Comparison of ENCODE assay signal across 13 cellular contexts in genomic region chr4:128825226-128825625, GRCh38. TPM values are rescaled to one million over a fixed set of nuclear protein-coding genes. Genes with fewer than 3 reads are reported as not detected.
DNase-seq lines count a peak whose midpoint lies in the region; ATAC-seq and TF ChIP-seq lines count a peak whose summit lies in the region.
"Had no signal": no experiment of that assay in that cellular context is flagged by ENCODE, and none has a peak within 500 bp of the region (broad histone marks: within the 10 kb centered on the region; RNA-seq: fewer than 3 reads in every experiment).

No MANE protein-coding gene starts in this region.

- no peaks in the 10 kb centered on the region for H3K27me3 Mint-ChIP-seq in activated T-cell treated with anti-CD3 and anti-CD28 coated beads, Interleukin-2, amount 50 U/mL, for 4 hours (ENCODE audit: low read depth)
- H3K27me3 Mint-ChIP-seq: activated CD8-positive, alpha-beta memory T cell treated with anti-CD3 and anti-CD28 coated beads, Interleukin-2, amount 10 ng/mL, durations not matched to agents 7 days and 5 days; brain had no signal

- no peaks in the 10 kb centered on the region for H3K9me3 ChIP-seq in DOHH2 (ENCODE audit: control insufficient read depth, insufficient read depth, low read length)
- H3K9me3 ChIP-seq in Peyer's patch: no peaks in the 10 kb centered on the region
- H3K9me3 ChIP-seq in fibroblast of lung (ENCODE audit: control insufficient read depth, insufficient read depth, low read depth, low read length): no peaks in the 10 kb centered on the region
- H3K9me3 ChIP-seq in vagina: no peaks in the 10 kb centered on the region

- H4K20me1 ChIP-seq in DOHH2 (ENCODE audit: control insufficient read depth, insufficient read depth, low read depth, low read length) (peaks cover 46% of the 10 kb centered on the region), fibroblast of lung (ENCODE audit: control insufficient read depth, extremely low read depth, insufficient read depth, low read length) (no peaks in the 10 kb centered on the region)

- no peak overlapping the region for H2AFZ ChIP-seq in fibroblast of lung (ENCODE audit: low read length)

- H3K4me3 ChIP-seq in DOHH2 (ENCODE audit: low read length) (no peak overlapping the region), Peyer's patch (no peak overlapping the region), fibroblast of lung (replicated peaks in 1 of 4; ENCODE audit: control extremely low read depth in 1 of 4, insufficient read depth in 1 of 4, low read depth in 3 of 4, low read length in 4 of 4) (no peak overlapping the region), vagina (no peak overlapping the region)

- no peak for ATAC-seq in activated T-cell treated with anti-CD3 and anti-CD28 coated beads, Interleukin-2, amount 50 U/mL, for 4 hours
- ATAC-seq: activated CD8-positive, alpha-beta memory T cell treated with anti-CD3 and anti-CD28 coated beads, Interleukin-2, amount 10 ng/mL, durations not matched to agents 7 days and 5 days had no signal

- H3K79me2 ChIP-seq in DOHH2 (ENCODE audit: control insufficient read depth, low read length): peaks cover 100% of the 10 kb centered on the region
- peaks cover 84% of the 10 kb centered on the region for H3K79me2 ChIP-seq in fibroblast of lung (ENCODE audit: control insufficient read depth, insufficient read depth, low read length)

- CTCF ChIA-PET in HEK293T (lab: Yijun Ruan, JAX): no interaction called here

- peaks cover 13% of the 10 kb centered on the region for H3F3A ChIP-seq in DOHH2 (ENCODE audit: control insufficient read depth, insufficient read depth)

- H3K4me2 ChIP-seq in DOHH2 (ENCODE audit: low read length) (peak overlapping the region; percentile 24), fibroblast of lung (ENCODE audit: extremely low read depth, insufficient read depth, low read length) (peak overlapping the region; percentile 33)

- POLR2A ChIA-PET in HEK293T (lab: Yijun Ruan, JAX): interaction anchor here (1.1 kb wide), 1 partner anchor 13 kb away, joined by 3 read pairs; no protein-coding TSS in a partner anchor

- intact Hi-C loops in vagina (cut with DNase I): no loop called here

- no peaks in the 10 kb centered on the region for H3K9me2 ChIP-seq in DOHH2 (replicated peaks; ENCODE audit: control insufficient read depth, low read length)

- H3K4me1 Mint-ChIP-seq in activated T-cell treated with anti-CD3 and anti-CD28 coated beads, Interleukin-2, amount 50 U/mL, for 4 hours (ENCODE audit: low read depth): peaks cover 67% of the 10 kb centered on the region

- TF ChIP-seq CTCF in DOHH2 (IDR thresholded peaks at IDR 0.05; ENCODE audit: low read depth, low read length, poor library complexity, severe bottlenecking) (no peak), Peyer's patch (IDR thresholded peaks at IDR 0.05) (no peak), fibroblast of lung (conservative IDR thresholded peaks at IDR 0.05 in 1 of 2, IDR thresholded peaks at IDR 0.05 in 1 of 2; ENCODE audit: low read depth in 1 of 2, low read length in 2 of 2) (no peak), vagina (IDR thresholded peaks at IDR 0.05) (no peak)

- peaks cover 40% of the 10 kb centered on the region for H3K36me3 ChIP-seq in DOHH2 (ENCODE audit: control insufficient read depth, low read length)
- no peaks in the 10 kb centered on the region for H3K36me3 ChIP-seq in Peyer's patch
- no peaks in the 10 kb centered on the region for H3K36me3 ChIP-seq in fibroblast of lung (ENCODE audit: control insufficient read depth, insufficient read depth, low read length)
- no peaks in the 10 kb centered on the region for H3K36me3 ChIP-seq in vagina

- H3K4me1 ChIP-seq in DOHH2 (ENCODE audit: control insufficient read depth, low read length): peaks cover 72% of the 10 kb centered on the region
- peaks cover 0 to 23% (median 5%) of the 10 kb centered on the region in 4 donors for H3K4me1 ChIP-seq in Peyer's patch
- peaks cover 32% of the 10 kb centered on the region for H3K4me1 ChIP-seq in fibroblast of lung (ENCODE audit: control insufficient read depth, extremely low read depth, insufficient read depth, low read length)
- H3K4me1 ChIP-seq in vagina: peaks cover 42% of the 10 kb centered on the region

- no peaks in the 10 kb centered on the region for H3K9me3 Mint-ChIP-seq in activated T-cell treated with anti-CD3 and anti-CD28 coated beads, Interleukin-2, amount 50 U/mL, for 4 hours

- H3K36me3 Mint-ChIP-seq in activated T-cell treated with anti-CD3 and anti-CD28 coated beads, Interleukin-2, amount 50 U/mL, for 4 hours (ENCODE audit: insufficient read depth): peaks cover 15% of the 10 kb centered on the region

- no peak overlapping the region for H3K9ac ChIP-seq in fibroblast of lung (ENCODE audit: insufficient read depth, low read length)

- no peaks in the 10 kb centered on the region for H3K27me3 ChIP-seq in DOHH2 (ENCODE audit: control insufficient read depth, low read length)
- no peaks in the 10 kb centered on the region for H3K27me3 ChIP-seq in Peyer's patch
- H3K27me3 ChIP-seq in fibroblast of lung (ENCODE audit: control insufficient read depth, insufficient read depth, low read length): no peaks in the 10 kb centered on the region
- H3K27me3 ChIP-seq in vagina: no peaks in the 10 kb centered on the region

- H3K27ac ChIP-seq in DOHH2 (ENCODE audit: low read depth, low read length) (no peak overlapping the region), Peyer's patch (no peak overlapping the region), fibroblast of lung (ENCODE audit: insufficient read depth, low read length) (peak overlapping the region; percentile 45), vagina (no peak overlapping the region)

- DNase-seq in Peyer's patch (peak in 2 of 3 donors; percentile 52 to 71), fibroblast of lung (ENCODE audit: low read depth in 2 of 2) (peak in 1 of 2 donors; percentile 58), renal cortical epithelial cell (ENCODE audit: low read depth) (peak; percentile 53), vagina (ENCODE audit: extremely low spot score in 2 of 2) (no peak), HEK293T (ENCODE audit: extremely low spot score) (no peak), C1 segment of cervical spinal cord (lab: John Stamatoyannopoulos, UW) (no peak)
- DNase-seq in activated T-cell treated with anti-CD3 and anti-CD28 coated beads, Interleukin-2, amount 50 U/mL, for 4 hours: no peak
- DNase-seq: activated CD8-positive, alpha-beta memory T cell treated with anti-CD3 and anti-CD28 coated beads, Interleukin-2, amount 10 ng/mL, durations not matched to agents 7 days and 5 days; NCI-H1694 treated with DMSO at 0.1 percent for 48 hours; substantia nigra; T-helper 2 cell had no signal

- H3K4me3 Mint-ChIP-seq in activated T-cell treated with anti-CD3 and anti-CD28 coated beads, Interleukin-2, amount 50 U/mL, for 4 hours: no peak overlapping the region
- H3K4me3 Mint-ChIP-seq: activated CD8-positive, alpha-beta memory T cell treated with anti-CD3 and anti-CD28 coated beads, Interleukin-2, amount 10 ng/mL, durations not matched to agents 7 days and 5 days; brain had no signal

- TF ChIP-seq POLR2A in Peyer's patch (IDR thresholded peaks at IDR 0.05) (no peak), vagina (IDR thresholded peaks at IDR 0.05) (no peak)

TF ChIP-seq in HEK293T, 16 proteins besides CTCF, POLR2A, EP300 and RAD21:
- TF ChIP-seq ELF4 (IDR thresholded peaks at IDR 0.05): no peak
- no peak for TF ChIP-seq FOXM1 (IDR thresholded peaks at IDR 0.05; ENCODE audit: borderline replicate concordance)
- no peak for TF ChIP-seq BHLHE40 (IDR thresholded peaks at IDR 0.05; ENCODE audit: borderline replicate concordance)
- no peak for TF ChIP-seq LEF1 (IDR thresholded peaks at IDR 0.05; ENCODE audit: borderline replicate concordance)
- TF ChIP-seq FOXA1 (IDR thresholded peaks at IDR 0.05): no peak
- TF ChIP-seq FOXK2 (IDR thresholded peaks at IDR 0.05): no peak
- no peak for TF ChIP-seq SP1 (IDR thresholded peaks at IDR 0.05)
- no peak for TF ChIP-seq L3MBTL2 (conservative IDR thresholded peaks at IDR 0.05)
- TF ChIP-seq, protein P1, sequence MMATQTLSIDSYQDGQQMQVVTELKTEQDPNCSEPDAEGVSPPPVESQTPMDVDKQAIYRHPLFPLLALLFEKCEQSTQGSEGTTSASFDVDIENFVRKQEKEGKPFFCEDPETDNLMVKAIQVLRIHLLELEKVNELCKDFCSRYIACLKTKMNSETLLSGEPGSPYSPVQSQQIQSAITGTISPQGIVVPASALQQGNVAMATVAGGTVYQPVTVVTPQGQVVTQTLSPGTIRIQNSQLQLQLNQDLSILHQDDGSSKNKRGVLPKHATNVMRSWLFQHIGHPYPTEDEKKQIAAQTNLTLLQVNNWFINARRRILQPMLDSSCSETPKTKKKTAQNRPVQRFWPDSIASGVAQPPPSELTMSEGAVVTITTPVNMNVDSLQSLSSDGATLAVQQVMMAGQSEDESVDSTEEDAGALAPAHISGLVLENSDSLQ (IDR thresholded peaks at IDR 0.05): no peak
- no peak for TF ChIP-seq CTBP1 (IDR thresholded peaks at IDR 0.05; ENCODE audit: borderline replicate concordance)
- TF ChIP-seq SUZ12 (IDR thresholded peaks at IDR 0.05): no peak
- TF ChIP-seq TARDBP (IDR thresholded peaks at IDR 0.05): no peak
- no peak for TF ChIP-seq NFRKB (IDR thresholded peaks at IDR 0.05)
- TF ChIP-seq ARNT (IDR thresholded peaks at IDR 0.05): no peak
- no peak for TF ChIP-seq ZNF384 (IDR thresholded peaks at IDR 0.05)
- TF ChIP-seq HDGF (IDR thresholded peaks at IDR 0.05; ENCODE audit: borderline replicate concordance): no peak
TF ChIP-seq in HEK293T: peak in this region for 0.

RNA-seq across cellular contexts. Expression of gene JADE1, which starts 15.7 kb away (rescaled TPM):
- total RNA-seq in Peyer's patch: 10 to 100 TPM; 18.2 to 26.4 (median 19.6) TPM
- total RNA-seq in fibroblast of lung: 27.7 and 49.9 TPM in 2 replicates
- polyA plus RNA-seq in fibroblast of lung: 28.6 and 36.2 TPM in 2 replicates
- polyA plus RNA-seq in fibroblast of lung (2012): 24.9 and 31.6 TPM in 2 replicates
- polyA minus RNA-seq in fibroblast of lung (ENCODE audit: low replicate concordance): 37.3 and 87.1 TPM in 2 replicates
- total RNA-seq in renal cortical epithelial cell: 34.0 and 150 TPM in 2 replicates
- total RNA-seq in vagina: 29.0 TPM
- 10 to 100 TPM; 30.0 to 40.5 (median 39.1) TPM for total RNA-seq in activated T-cell treated with anti-CD3 and anti-CD28 coated beads, Interleukin-2, amount 50 U/mL, for 4 hours

Comparison
In these comparisons a context has a peak if more than half of its experiments do, and no peak if none do; other contexts are left out.
1. DNase-seq: peak in Peyer's patch (2 of 3) and renal cortical epithelial cell (single experiment); none in vagina (0 of 2), HEK293T (single experiment), activated T-cell treated with anti-CD3 and anti-CD28 coated beads, Interleukin-2, amount 50 U/mL, for 4 hours (single experiment) and C1 segment of cervical spinal cord (0 of 14).